ENCODE assay signal across 8 cellular contexts in genomic region chr9:136527721-136528710, GRCh38. TPM values are rescaled to one million over a fixed set of nuclear protein-coding genes. Genes with fewer than 3 reads are reported as not detected.
DNase-seq lines count a peak whose midpoint lies in the region; ATAC-seq and TF ChIP-seq lines count a peak whose summit lies in the region.

No MANE protein-coding gene starts in this region.

- POLR2A ChIA-PET in HEK293 (lab: Yijun Ruan, JAX), result interaction anchor here (0.6 to 1.2 kb wide), 3 partner anchors 12 to 723 kb away, joined by 3 to 6 read pairs (median 4); partner anchors contain the start of gene STPG3

- H4K20me1 ChIP-seq in BLaER1, result peaks cover 98% of the 10 kb centered on the region

- CTCF ChIA-PET in HEK293 (lab: Yijun Ruan, JAX), result interaction anchor here (1.1 to 1.6 kb wide), 2 partner anchors 42 to 97 kb away, joined by 3 to 4 read pairs; no protein-coding TSS in a partner anchor

- H2BK5ac ChIP-seq in mesenchymal stem cell (ENCODE audit: low read depth, low read length, poor library complexity, severe bottlenecking), result no peak overlapping the region

- H3K9ac ChIP-seq in BLaER1, result peak overlapping the region; percentile 67; the same call in 1 of the 2 replicates
- no peak overlapping the region for H3K9ac ChIP-seq in mesenchymal stem cell (ENCODE audit: low read length)

- H2AK5ac ChIP-seq in mesenchymal stem cell (ENCODE audit: low read length, severe bottlenecking), result no peak overlapping the region

- H3K36me3 ChIP-seq in BLaER1, result peaks cover 10% of the 10 kb centered on the region
- peaks cover 0 to 4% of the 10 kb centered on the region in 2 experiments; a peak in 1 of 3 replicates for H3K36me3 ChIP-seq in HEK293 (ENCODE audit: control insufficient read depth in 2 of 2, insufficient read depth in 1 of 2, low read length in 2 of 2)
- H3K36me3 ChIP-seq in WERI-Rb-1, result peaks cover 8% of the 10 kb centered on the region
- H3K36me3 ChIP-seq in mesenchymal stem cell (ENCODE audit: control insufficient read depth in 1 of 2, insufficient read depth in 2 of 2, low read depth in 1 of 2, low read length in 2 of 2), result peaks cover 0 to 66% of the 10 kb centered on the region in 2 experiments

- peaks cover 63% of the 10 kb centered on the region for H3K79me1 ChIP-seq in mesenchymal stem cell (replicated peaks; ENCODE audit: low read length, poor library complexity, severe bottlenecking)

- TF ChIP-seq CTCF in HEK293 (tag by site-specific recombination; IDR thresholded peaks at IDR 0.05) (no peak), WERI-Rb-1 (IDR thresholded peaks at IDR 0.05; ENCODE audit: low read depth, low read length) (peak; percentile 33; the same call in 1 of the 2 replicates)

- ATAC-seq in GM18498 (IDR thresholded peaks at IDR 0.05; ENCODE audit: unreplicated experiment) (no peak), GM21717 (IDR thresholded peaks at IDR 0.05; ENCODE audit: unreplicated experiment) (no peak), HG03159 (IDR thresholded peaks at IDR 0.05; ENCODE audit: unreplicated experiment) (no peak)

- no peak overlapping the region for H3K23ac ChIP-seq in mesenchymal stem cell (ENCODE audit: low read length in 2 of 2)

- H3K14ac ChIP-seq in mesenchymal stem cell (ENCODE audit: low read length in 2 of 2), result no peak overlapping the region

- H3K9me3 ChIP-seq in BLaER1 (no peaks in the 10 kb centered on the region), HEK293 (ENCODE audit: control insufficient read depth, insufficient read depth, low read depth, low read length) (no peaks in the 10 kb centered on the region), WERI-Rb-1 (ENCODE audit: severe bottlenecking) (no peaks in the 10 kb centered on the region), mesenchymal stem cell (ENCODE audit: control insufficient read depth, low read length) (no peaks in the 10 kb centered on the region)

- no peak overlapping the region for H2AFZ ChIP-seq in mesenchymal stem cell (ENCODE audit: low read depth, low read length)

- H3K4me1 ChIP-seq in BLaER1 (peaks cover 100% of the 10 kb centered on the region), HEK293 (ENCODE audit: control insufficient read depth, insufficient read depth, low read length) (0 out of 2 replicates have a peak, but pooled peaks cover 4% of the 10 kb centered on the region), mesenchymal stem cell (ENCODE audit: control insufficient read depth, insufficient read depth, low read depth, low read length) (peaks cover 65% of the 10 kb centered on the region)

- no peak overlapping the region for H2BK15ac ChIP-seq in mesenchymal stem cell (ENCODE audit: low read depth, poor library complexity, severe bottlenecking)

- peak overlapping the region in 1 of 2 experiments; percentile 45 for H2BK12ac ChIP-seq in mesenchymal stem cell (ENCODE audit: low read length in 2 of 2)

- peak overlapping the region; percentile 56 for H4K91ac ChIP-seq in mesenchymal stem cell (ENCODE audit: low read length)

- no peaks in the 10 kb centered on the region for H3K27me3 ChIP-seq in BLaER1
- H3K27me3 ChIP-seq in WERI-Rb-1 (ENCODE audit: insufficient read depth, low read depth, severe bottlenecking), result no peaks in the 10 kb centered on the region
- H3K27me3 ChIP-seq in mesenchymal stem cell (ENCODE audit: control insufficient read depth in 1 of 2, insufficient read depth in 1 of 2, low read length in 2 of 2), result no peaks in the 10 kb centered on the region

- peak overlapping the region; percentile 16 to 19 for H3K18ac ChIP-seq in mesenchymal stem cell (ENCODE audit: low read depth in 1 of 2, low read length in 2 of 2)

- H3K4me2 ChIP-seq in BLaER1 (peak overlapping the region; percentile 96), mesenchymal stem cell (ENCODE audit: low read length, poor library complexity, severe bottlenecking) (peak overlapping the region; percentile 29)

- H4K8ac ChIP-seq in mesenchymal stem cell (ENCODE audit: low read length), result no peak overlapping the region

- peak; percentile 91 for DNase-seq in WERI-Rb-1
- DNase-seq in mesenchymal stem cell, result peak; percentile 35
- no peak for DNase-seq in HK-2 (ENCODE audit: unreplicated experiment)

- peak overlapping the region; percentile 36; the same call in 1 of the 2 replicates for H3K4me3 ChIP-seq in BLaER1
- no peak overlapping the region for H3K4me3 ChIP-seq in HEK293 (ENCODE audit: low read depth, low read length)
- H3K4me3 ChIP-seq in WERI-Rb-1 (ENCODE audit: low read depth, low read length), result peak overlapping the region; percentile 12
- no peak overlapping the region for H3K4me3 ChIP-seq in mesenchymal stem cell (ENCODE audit: insufficient read depth in 1 of 2, low read depth in 1 of 2, low read length in 2 of 2)

- H3K4ac ChIP-seq in mesenchymal stem cell (ENCODE audit: low read depth in 1 of 2, low read length in 2 of 2), result no peak overlapping the region

- 85% methylated on average over 30 of the region's 34 CpGs for WGBS in mesenchymal stem cell

- no peak overlapping the region for H2BK120ac ChIP-seq in mesenchymal stem cell (ENCODE audit: low read depth, low read length)

- H3K27ac ChIP-seq in BLaER1 (peak overlapping the region; percentile 79), HEK293 (ENCODE audit: extremely low read depth, low read depth, low read length) (no peak overlapping the region), WERI-Rb-1 (peak overlapping the region; percentile 88), mesenchymal stem cell (ENCODE audit: low read length, poor library complexity, severe bottlenecking) (no peak overlapping the region)

TF ChIP-seq in HEK293, 187 proteins besides CTCF, POLR2A, EP300 and RAD21 (continues in another document):
- TF ChIP-seq ZNF391 (tag by site-specific recombination; IDR thresholded peaks at IDR 0.05; ENCODE audit: borderline replicate concordance, low read depth) (no peak), BCL11B (tag by site-specific recombination; IDR thresholded peaks at IDR 0.05; ENCODE audit: low read depth) (no peak; the same call in none of the 2 replicates), ZNF654 (tag by site-specific recombination; IDR thresholded peaks at IDR 0.05; ENCODE audit: low read depth) (no peak), SP3 (tag by site-specific recombination; IDR thresholded peaks at IDR 0.05) (no peak), OSR2 (tag by site-specific recombination; IDR thresholded peaks at IDR 0.05) (peak; percentile 82), ZNF473 (tag by site-specific recombination; IDR thresholded peaks at IDR 0.05) (no peak), BCL11A (tag by site-specific recombination; IDR thresholded peaks at IDR 0.05; ENCODE audit: low read depth) (peak; percentile 91), ZNF426 (tag by site-specific recombination; IDR thresholded peaks at IDR 0.05) (no peak), ZNF549 (tag by site-specific recombination; IDR thresholded peaks at IDR 0.05) (no peak), KLF17 (tag by site-specific recombination; IDR thresholded peaks at IDR 0.05) (peak; percentile 95)
- TF ChIP-seq, protein P1, sequence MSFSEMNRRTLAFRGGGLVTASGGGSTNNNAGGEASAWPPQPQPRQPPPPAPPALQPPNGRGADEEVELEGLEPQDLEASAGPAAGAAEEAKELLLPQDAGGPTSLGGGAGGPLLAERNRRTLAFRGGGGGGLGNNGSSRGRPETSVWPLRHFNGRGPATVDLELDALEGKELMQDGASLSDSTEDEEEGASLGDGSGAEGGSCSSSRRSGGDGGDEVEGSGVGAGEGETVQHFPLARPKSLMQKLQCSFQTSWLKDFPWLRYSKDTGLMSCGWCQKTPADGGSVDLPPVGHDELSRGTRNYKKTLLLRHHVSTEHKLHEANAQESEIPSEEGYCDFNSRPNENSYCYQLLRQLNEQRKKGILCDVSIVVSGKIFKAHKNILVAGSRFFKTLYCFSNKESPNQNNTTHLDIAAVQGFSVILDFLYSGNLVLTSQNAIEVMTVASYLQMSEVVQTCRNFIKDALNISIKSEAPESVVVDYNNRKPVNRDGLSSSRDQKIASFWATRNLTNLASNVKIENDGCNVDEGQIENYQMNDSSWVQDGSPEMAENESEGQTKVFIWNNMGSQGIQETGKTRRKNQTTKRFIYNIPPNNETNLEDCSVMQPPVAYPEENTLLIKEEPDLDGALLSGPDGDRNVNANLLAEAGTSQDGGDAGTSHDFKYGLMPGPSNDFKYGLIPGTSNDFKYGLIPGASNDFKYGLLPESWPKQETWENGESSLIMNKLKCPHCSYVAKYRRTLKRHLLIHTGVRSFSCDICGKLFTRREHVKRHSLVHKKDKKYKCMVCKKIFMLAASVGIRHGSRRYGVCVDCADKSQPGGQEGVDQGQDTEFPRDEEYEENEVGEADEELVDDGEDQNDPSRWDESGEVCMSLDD (tag by site-specific recombination; IDR thresholded peaks at IDR 0.05), result peak; percentile 43; the same call in 1 of the 2 replicates

RNA-seq across cellular contexts. Expression of gene NOTCH1, which starts 17.8 kb away (rescaled TPM):
- polyA plus RNA-seq in mesenchymal stem cell (2013, experiment 1 of 2), result 15.4 TPM
- polyA plus RNA-seq in mesenchymal stem cell (2013, experiment 2 of 2), result 13.5 TPM

RNA-seq across cellular contexts. Expression of gene SEC16A, which starts 45.2 kb away (rescaled TPM):
- 38.4 TPM for polyA plus RNA-seq in mesenchymal stem cell (2013, experiment 1 of 2)
- 36.6 TPM for polyA plus RNA-seq in mesenchymal stem cell (2013, experiment 2 of 2)

Comparison
In these comparisons a context has a peak if more than half of its experiments do, and no peak if none do; other contexts are left out.
1. H3K27ac ChIP-seq: peak in BLaER1 (single experiment) and WERI-Rb-1 (single experiment); none in HEK293 (single experiment) and mesenchymal stem cell (single experiment).
2. H3K4me3 ChIP-seq: peak in BLaER1 (single experiment) and WERI-Rb-1 (single experiment); none in HEK293 (single experiment) and mesenchymal stem cell (0 of 2).